In genomic region chr14:91142214-91142668, GRCh38 we compare ENCODE assay signal across 9 cellular contexts. TPM values are rescaled to one million over a fixed set of nuclear protein-coding genes. Genes with fewer than 3 reads are reported as not detected.
DNase-seq lines count a peak whose midpoint lies in the region; ATAC-seq and TF ChIP-seq lines count a peak whose summit lies in the region.
"Had no signal": no experiment of that assay in that cellular context is flagged by ENCODE, and none has a peak within 500 bp of the region (broad histone marks: within the 10 kb centered on the region; RNA-seq: fewer than 3 reads in every experiment).

No MANE protein-coding gene starts in this region.

- H3K4me3 Mint-ChIP-seq in activated T-helper 1 cell treated with anti-CD3 and anti-CD28 coated beads, Interleukin-12 subunit alpha, Interleukin-12 subunit beta, Interleukin-2, Interleukin-4 antibody, amounts not matched to agents 30 ng/mL and 10 ng/mL and 1 ng/mL, durations not matched to agents 14 hours and 24 hours and 36 hours = peak overlapping the region; percentile 24
- H3K4me3 Mint-ChIP-seq in MCF 10A (ENCODE audit: unreplicated experiment) = no peak overlapping the region

- H3K9ac ChIP-seq in neuronal stem cell (ENCODE audit: low read depth, low read length, poor library complexity) (no peak overlapping the region), trophoblast cell (ENCODE audit: low read length) (no peak overlapping the region)

- CTCF ChIA-PET in MCF 10A (lab: Yijun Ruan, JAX) = interaction anchor here (0.7 to 6.8 kb wide), 3 partner anchors 32 to 239 kb away, joined by 4 to 80 read pairs (median 44); no protein-coding TSS in a partner anchor

- H2AK5ac ChIP-seq in neuronal stem cell (ENCODE audit: low read depth, low read length) (no peak overlapping the region), trophoblast cell (ENCODE audit: low read length) (no peak overlapping the region)

- ATAC-seq in GM21360 (IDR thresholded peaks at IDR 0.05; ENCODE audit: unreplicated experiment) (peak; percentile 85), HG03442 (IDR thresholded peaks at IDR 0.05; ENCODE audit: unreplicated experiment) (peak; percentile 87)

- H3K4ac ChIP-seq in neuronal stem cell (ENCODE audit: low read length) (no peak overlapping the region), trophoblast cell (ENCODE audit: low read depth, low read length) (no peak overlapping the region)

- H2AFZ ChIP-seq in neuronal stem cell (ENCODE audit: low read length) (no peak overlapping the region), trophoblast cell (ENCODE audit: insufficient read depth, low read length, poor library complexity) (no peak overlapping the region)

- H2BK12ac ChIP-seq in neuronal stem cell (ENCODE audit: low read length) = no peak overlapping the region
- H2BK12ac ChIP-seq in trophoblast cell (ENCODE audit: low read length) = no peak overlapping the region

- H3K14ac ChIP-seq in neuronal stem cell (ENCODE audit: low read length) = no peak overlapping the region
- no peak overlapping the region for H3K14ac ChIP-seq in trophoblast cell (ENCODE audit: low read length)

- H3K18ac ChIP-seq in neuronal stem cell (ENCODE audit: low read length) (no peak overlapping the region), trophoblast cell (ENCODE audit: low read length) (no peak overlapping the region)

- intact Hi-C loops in activated T-helper 1 cell treated with anti-CD3 and anti-CD28 coated beads, Interleukin-12 subunit alpha, Interleukin-12 subunit beta, Interleukin-2, Interleukin-4 antibody, amounts not matched to agents 30 ng/mL and 10 ng/mL and 1 ng/mL, durations not matched to agents 14 hours and 24 hours and 36 hours (cut with micrococcal nuclease) = no loop called here
- intact Hi-C loops in MCF 10A (cut with micrococcal nuclease) = no loop called here

- BruUV-seq in MCF 10A (replicated peaks; lab: Mats Ljungman, UMichigan) = no TSS peak

- no peak for TF ChIP-seq CTCF in GM12864 (IDR thresholded peaks at IDR 0.05; ENCODE audit: low read depth, low read length, missing control alignments)
- no peak for TF ChIP-seq CTCF in MCF 10A (IDR thresholded peaks at IDR 0.05; ENCODE audit: unreplicated experiment)

- H3K27ac Mint-ChIP-seq in activated T-helper 1 cell treated with anti-CD3 and anti-CD28 coated beads, Interleukin-12 subunit alpha, Interleukin-12 subunit beta, Interleukin-2, Interleukin-4 antibody, amounts not matched to agents 30 ng/mL and 10 ng/mL and 1 ng/mL, durations not matched to agents 14 hours and 24 hours and 36 hours = peak overlapping the region; percentile 83
- no peak overlapping the region for H3K27ac Mint-ChIP-seq in MCF 10A (ENCODE audit: low read depth, unreplicated experiment)

- H3K27me3 Mint-ChIP-seq in activated T-helper 1 cell treated with anti-CD3 and anti-CD28 coated beads, Interleukin-12 subunit alpha, Interleukin-12 subunit beta, Interleukin-2, Interleukin-4 antibody, amounts not matched to agents 30 ng/mL and 10 ng/mL and 1 ng/mL, durations not matched to agents 14 hours and 24 hours and 36 hours (ENCODE audit: insufficient read depth) = no peaks in the 10 kb centered on the region
- no peaks in the 10 kb centered on the region for H3K27me3 Mint-ChIP-seq in MCF 10A (ENCODE audit: insufficient read depth, unreplicated experiment)

- no peak overlapping the region for H3K4me3 ChIP-seq in GM12864 (ENCODE audit: low read depth, low read length)
- no peak overlapping the region for H3K4me3 ChIP-seq in neuronal stem cell (ENCODE audit: low read length in 2 of 2)
- no peak overlapping the region for H3K4me3 ChIP-seq in trophoblast cell (ENCODE audit: low read depth, low read length)

- H3K36me3 Mint-ChIP-seq in activated T-helper 1 cell treated with anti-CD3 and anti-CD28 coated beads, Interleukin-12 subunit alpha, Interleukin-12 subunit beta, Interleukin-2, Interleukin-4 antibody, amounts not matched to agents 30 ng/mL and 10 ng/mL and 1 ng/mL, durations not matched to agents 14 hours and 24 hours and 36 hours (ENCODE audit: low read depth) = peaks cover 35% of the 10 kb centered on the region
- H3K36me3 Mint-ChIP-seq in MCF 10A (ENCODE audit: insufficient read depth, unreplicated experiment) = peaks cover 15% of the 10 kb centered on the region

- no CpG with 5 or more reads among the region's 1 CpG for WGBS in neuronal stem cell (ENCODE audit: extremely low coverage in 2 of 2, insufficient read length in 2 of 2, insufficient replicate concordance in 1 of 2), 2 donors
- no CpG with 5 or more reads among the region's 1 CpG for WGBS in trophoblast cell (ENCODE audit: extremely low coverage, insufficient coverage, insufficient read length)

- DNase-seq in GM12864 (ENCODE audit: low read depth) (peak; percentile 72), neuronal stem cell (ENCODE audit: low spot score) (no peak), MCF 10A (ENCODE audit: unreplicated experiment) (no peak), activated gamma-delta T cell treated with Interleukin-2 at 50 U/mL for 16 hours (no peak), trophoblast cell (no peak)
- peak; percentile 20 for DNase-seq in activated T-helper 1 cell treated with anti-CD3 and anti-CD28 coated beads, Interleukin-12 subunit alpha, Interleukin-12 subunit beta, Interleukin-2, Interleukin-4 antibody, amounts not matched to agents 30 ng/mL and 10 ng/mL and 1 ng/mL, durations not matched to agents 14 hours and 24 hours and 36 hours (ENCODE audit: low spot score)
- DNase-seq: retina had no signal

- H2BK5ac ChIP-seq in neuronal stem cell (ENCODE audit: low read length) (no peak overlapping the region), trophoblast cell (ENCODE audit: low read depth, low read length, poor library complexity) (no peak overlapping the region)

- H3K79me1 ChIP-seq in neuronal stem cell (ENCODE audit: low read depth, low read length) (no peaks in the 10 kb centered on the region), trophoblast cell (ENCODE audit: low read length) (peaks cover 4% of the 10 kb centered on the region)

- no peak overlapping the region for H3K4me2 ChIP-seq in neuronal stem cell (ENCODE audit: insufficient read depth, low read length, poor library complexity, severe bottlenecking)
- H3K4me2 ChIP-seq in trophoblast cell (ENCODE audit: low read length) = no peak overlapping the region

- H4K91ac ChIP-seq in neuronal stem cell (ENCODE audit: low read depth, low read length, poor library complexity) (no peak overlapping the region), trophoblast cell (ENCODE audit: low read depth, low read length) (no peak overlapping the region)

- H2BK120ac ChIP-seq in neuronal stem cell (ENCODE audit: low read depth, low read length) (no peak overlapping the region), trophoblast cell (ENCODE audit: insufficient read depth, low read length, poor library complexity) (no peak overlapping the region)

- H3K4me1 ChIP-seq in neuronal stem cell (ENCODE audit: control insufficient read depth in 2 of 2, insufficient read depth in 1 of 2, low read depth in 1 of 2, low read length in 2 of 2) (peaks cover 0 to 5% of the 10 kb centered on the region in 2 donors), trophoblast cell (ENCODE audit: control insufficient read depth in 1 of 2, insufficient read depth in 2 of 2, low read length in 2 of 2) (peaks cover 0 to 4% of the 10 kb centered on the region in 2 experiments)

- no peaks in the 10 kb centered on the region for H3K27me3 ChIP-seq in neuronal stem cell (ENCODE audit: control insufficient read depth in 3 of 3, insufficient read depth in 3 of 3, low read depth in 1 of 3, low read length in 3 of 3)
- no peaks in the 10 kb centered on the region for H3K27me3 ChIP-seq in trophoblast cell (ENCODE audit: insufficient read depth, low read length)

- no peaks in the 10 kb centered on the region for H3K9me3 ChIP-seq in neuronal stem cell (replicated peaks in 1 of 2; ENCODE audit: control insufficient read depth in 2 of 2, insufficient read depth in 1 of 2, low read depth in 1 of 2, low read length in 2 of 2)
- H3K9me3 ChIP-seq in trophoblast cell (ENCODE audit: insufficient read depth, low read depth, low read length) = no peaks in the 10 kb centered on the region

- peaks cover 75% of the 10 kb centered on the region for H3K4me1 Mint-ChIP-seq in activated T-helper 1 cell treated with anti-CD3 and anti-CD28 coated beads, Interleukin-12 subunit alpha, Interleukin-12 subunit beta, Interleukin-2, Interleukin-4 antibody, amounts not matched to agents 30 ng/mL and 10 ng/mL and 1 ng/mL, durations not matched to agents 14 hours and 24 hours and 36 hours (ENCODE audit: low read depth)
- peaks cover 13% of the 10 kb centered on the region for H3K4me1 Mint-ChIP-seq in MCF 10A (ENCODE audit: insufficient read depth, unreplicated experiment)

- no peaks in the 10 kb centered on the region for H3K79me2 ChIP-seq in trophoblast cell (ENCODE audit: control insufficient read depth, insufficient read depth, low read length, poor library complexity)

- H3K9me3 Mint-ChIP-seq in activated T-helper 1 cell treated with anti-CD3 and anti-CD28 coated beads, Interleukin-12 subunit alpha, Interleukin-12 subunit beta, Interleukin-2, Interleukin-4 antibody, amounts not matched to agents 30 ng/mL and 10 ng/mL and 1 ng/mL, durations not matched to agents 14 hours and 24 hours and 36 hours = no peaks in the 10 kb centered on the region
- H3K9me3 Mint-ChIP-seq in MCF 10A (ENCODE audit: unreplicated experiment) = no peaks in the 10 kb centered on the region

- H3K36me3 ChIP-seq in neuronal stem cell (replicated peaks in 1 of 2; ENCODE audit: control insufficient read depth in 2 of 2, insufficient read depth in 2 of 2, low read length in 2 of 2) (peaks cover 0 to 31% of the 10 kb centered on the region in 2 donors), trophoblast cell (ENCODE audit: control insufficient read depth in 1 of 2, insufficient read depth in 2 of 2, low read length in 2 of 2) (peaks cover 0 to 8% of the 10 kb centered on the region in 2 experiments)

- H2BK15ac ChIP-seq in neuronal stem cell (ENCODE audit: low read length) = no peak overlapping the region

- H3K27ac ChIP-seq in neuronal stem cell (replicated peaks; ENCODE audit: low read length) (no peak overlapping the region), trophoblast cell (ENCODE audit: low read depth, low read length) (no peak overlapping the region)

- POLR2A ChIA-PET in MCF 10A (lab: Yijun Ruan, JAX) = no interaction called here

- H4K8ac ChIP-seq in neuronal stem cell (ENCODE audit: low read depth, low read length) = no peak overlapping the region
- no peak overlapping the region for H4K8ac ChIP-seq in trophoblast cell (ENCODE audit: low read depth, low read length)

- H4K12ac ChIP-seq in trophoblast cell (ENCODE audit: low read depth, low read length) = no peak overlapping the region

- H3K23ac ChIP-seq in neuronal stem cell (ENCODE audit: low read depth, low read length, poor library complexity) (no peak overlapping the region), trophoblast cell (ENCODE audit: low read length) (no peak overlapping the region)

RNA-seq across cellular contexts. Expression of gene DGLUCY, which starts 28.4 kb away (rescaled TPM):
- 28.2 and 28.6 TPM in 2 replicates for total RNA-seq in activated T-helper 1 cell treated with anti-CD3 and anti-CD28 coated beads, Interleukin-12 subunit alpha, Interleukin-12 subunit beta, Interleukin-2, Interleukin-4 antibody, amounts not matched to agents 30 ng/mL and 10 ng/mL and 1 ng/mL, durations not matched to agents 14 hours and 24 hours and 36 hours
- polyA plus RNA-seq in neuronal stem cell (2013, experiment 1 of 2) = 31.3 TPM
- polyA plus RNA-seq in neuronal stem cell (2013, experiment 2 of 2) = 30.4 TPM
- total RNA-seq in MCF 10A (2022) = 11.3 and 11.7 TPM in 2 replicates
- polyA plus RNA-seq in trophoblast cell (2013) = 8.8 and 10.1 TPM in 2 replicates

Comparison
In these comparisons a context has a peak if more than half of its experiments do, and no peak if none do; other contexts are left out.
1. DNase-seq: peak in GM12864 (single experiment) and activated T-helper 1 cell treated with anti-CD3 and anti-CD28 coated beads, Interleukin-12 subunit alpha, Interleukin-12 subunit beta, Interleukin-2, Interleukin-4 antibody, amounts not matched to agents 30 ng/mL and 10 ng/mL and 1 ng/mL, durations not matched to agents 14 hours and 24 hours and 36 hours (single experiment); none in neuronal stem cell (single experiment), MCF 10A (single experiment), activated gamma-delta T cell treated with Interleukin-2 at 50 U/mL for 16 hours (single experiment) and trophoblast cell (0 of 2).